Comparison of ENCODE assay signal across 8 cellular contexts in genomic region chr1:65310078-65310587, GRCh38. TPM values are rescaled to one million over a fixed set of nuclear protein-coding genes. Genes with fewer than 3 reads are reported as not detected.
A peak's percentile ranks its signal among the peaks of the same experiment; 100 is the strongest.
DNase-seq lines count a peak whose midpoint lies in the region; ATAC-seq, FAIRE-seq and TF ChIP-seq lines count a peak whose summit lies in the region.

No MANE protein-coding gene starts in this region.

- intact Hi-C loops in ascending aorta (cut with DNase I), result no loop called here

- H3K9me3 ChIP-seq in ascending aorta, result no peaks in the 10 kb centered on the region

- H3K9me3 Mint-ChIP-seq in type B pancreatic cell, result no peaks in the 10 kb centered on the region

- no peaks in the 10 kb centered on the region for H3K36me3 ChIP-seq in ascending aorta

- H3K27me3 Mint-ChIP-seq in type B pancreatic cell, result peaks cover 46% of the 10 kb centered on the region

- ATAC-seq in HG02870 (IDR thresholded peaks at IDR 0.05; ENCODE audit: unreplicated experiment), result no peak
- no peak for ATAC-seq in GM21515 (IDR thresholded peaks at IDR 0.05; ENCODE audit: unreplicated experiment)

- H3K4me3 Mint-ChIP-seq in type B pancreatic cell, result peak overlapping the region; percentile 93

- DNase-seq in COLO668 (lab: John Stamatoyannopoulos, UW; ENCODE audit: unreplicated experiment) (peak; percentile 92), NCI-H1436 treated with DMSO at 0.1 percent for 48 hours (lab: John Stamatoyannopoulos, UW) (peak; percentile 8), ascending aorta (ENCODE audit: low spot score in 2 of 2) (no peak), iPS-NIHi7 (ENCODE audit: extremely low spot score) (peak; percentile 83), type B pancreatic cell (ENCODE audit: extremely low spot score, unreplicated experiment) (no peak), GM12892 (ENCODE audit: insufficient read length) (no peak)

- no peak overlapping the region for H3K27ac ChIP-seq in ascending aorta

- no peak for FAIRE-seq in GM12892 (lab: Jason Lieb, UNC)

- no peak for TF ChIP-seq CTCF in ascending aorta (IDR thresholded peaks at IDR 0.05)
- no peak for TF ChIP-seq CTCF in type B pancreatic cell (conservative IDR thresholded peaks at IDR 0.05)

- peaks cover 2 to 11% of the 10 kb centered on the region in 2 donors for H3K4me1 ChIP-seq in ascending aorta

- no peaks in the 10 kb centered on the region for H3K36me3 Mint-ChIP-seq in type B pancreatic cell

- H3K4me3 ChIP-seq in ascending aorta, result peak overlapping the region; percentile 46 to 58

- H3K27ac Mint-ChIP-seq in type B pancreatic cell, result peak overlapping the region; percentile 53

- H3K4me1 Mint-ChIP-seq in type B pancreatic cell (ENCODE audit: unreplicated experiment), result peaks cover 11% of the 10 kb centered on the region

- TF ChIP-seq POLR2A in GM12892 (IDR thresholded peaks at IDR 0.05; ENCODE audit: low read depth, low read length), result no peak

- no peaks in the 10 kb centered on the region for H3K27me3 ChIP-seq in ascending aorta

RNA-seq across cellular contexts. Expression of gene DNAJC6, which starts 0.8 kb away (rescaled TPM):
- total RNA-seq in ascending aorta (0.21 TPM), type B pancreatic cell (ENCODE audit: low replicate concordance) (4.1 and 10.4 TPM in 2 replicates)
- 0.47 TPM for polyA plus RNA-seq in GM12892 (2012; ENCODE audit: missing spikeins)

Comparison
In these comparisons a context has a peak if more than half of its experiments do, and no peak if none do; other contexts are left out.
1. DNase-seq: peak in COLO668 (single experiment), NCI-H1436 treated with DMSO at 0.1 percent for 48 hours (single experiment) and iPS-NIHi7 (single experiment); none in ascending aorta (0 of 2), type B pancreatic cell (single experiment) and GM12892 (single experiment).